In genomic region chr12:54032220-54032619, GRCh38 we compare ENCODE assay signal across 2 cellular contexts.
TF ChIP-seq lines count a peak whose summit lies in the region.

No MANE protein-coding gene starts in this region.

TF ChIP-seq in A549, 52 proteins besides CTCF, POLR2A, EP300 and RAD21:
- no peak for TF ChIP-seq CBX8 (IDR thresholded peaks at IDR 0.05)
- no peak for TF ChIP-seq CHD4 (IDR thresholded peaks at IDR 0.05; ENCODE audit: borderline replicate concordance)
- no peak for TF ChIP-seq HOXA7 (CRISPR knock-in tag; IDR thresholded peaks at IDR 0.05)
- TF ChIP-seq MAX (IDR thresholded peaks at IDR 0.05): no peak
- TF ChIP-seq HDAC2 (IDR thresholded peaks at IDR 0.05): no peak
- TF ChIP-seq, protein P1, sequence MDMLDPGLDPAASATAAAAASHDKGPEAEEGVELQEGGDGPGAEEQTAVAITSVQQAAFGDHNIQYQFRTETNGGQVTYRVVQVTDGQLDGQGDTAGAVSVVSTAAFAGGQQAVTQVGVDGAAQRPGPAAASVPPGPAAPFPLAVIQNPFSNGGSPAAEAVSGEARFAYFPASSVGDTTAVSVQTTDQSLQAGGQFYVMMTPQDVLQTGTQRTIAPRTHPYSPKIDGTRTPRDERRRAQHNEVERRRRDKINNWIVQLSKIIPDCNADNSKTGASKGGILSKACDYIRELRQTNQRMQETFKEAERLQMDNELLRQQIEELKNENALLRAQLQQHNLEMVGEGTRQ (IDR thresholded peaks at IDR 0.05): no peak
- TF ChIP-seq KDM1A (IDR thresholded peaks at IDR 0.05; ENCODE audit: low read depth): no peak
- TF ChIP-seq TP53 (CRISPR knock-in tag; IDR thresholded peaks at IDR 0.05): no peak
- no peak for TF ChIP-seq KDM5A (IDR thresholded peaks at IDR 0.05)
- no peak for TF ChIP-seq CEBPB (IDR thresholded peaks at IDR 0.05)
- no peak for TF ChIP-seq EHF (CRISPR knock-in tag; IDR thresholded peaks at IDR 0.05)

TF ChIP-seq in HCT116, 20 proteins besides CTCF, POLR2A, EP300 and RAD21:
- no peak for TF ChIP-seq ELF1 (IDR thresholded peaks at IDR 0.05; ENCODE audit: borderline replicate concordance, low read depth)
- no peak for TF ChIP-seq FOSL1 (IDR thresholded peaks at IDR 0.05; ENCODE audit: low read depth)
- TF ChIP-seq, protein P2, sequence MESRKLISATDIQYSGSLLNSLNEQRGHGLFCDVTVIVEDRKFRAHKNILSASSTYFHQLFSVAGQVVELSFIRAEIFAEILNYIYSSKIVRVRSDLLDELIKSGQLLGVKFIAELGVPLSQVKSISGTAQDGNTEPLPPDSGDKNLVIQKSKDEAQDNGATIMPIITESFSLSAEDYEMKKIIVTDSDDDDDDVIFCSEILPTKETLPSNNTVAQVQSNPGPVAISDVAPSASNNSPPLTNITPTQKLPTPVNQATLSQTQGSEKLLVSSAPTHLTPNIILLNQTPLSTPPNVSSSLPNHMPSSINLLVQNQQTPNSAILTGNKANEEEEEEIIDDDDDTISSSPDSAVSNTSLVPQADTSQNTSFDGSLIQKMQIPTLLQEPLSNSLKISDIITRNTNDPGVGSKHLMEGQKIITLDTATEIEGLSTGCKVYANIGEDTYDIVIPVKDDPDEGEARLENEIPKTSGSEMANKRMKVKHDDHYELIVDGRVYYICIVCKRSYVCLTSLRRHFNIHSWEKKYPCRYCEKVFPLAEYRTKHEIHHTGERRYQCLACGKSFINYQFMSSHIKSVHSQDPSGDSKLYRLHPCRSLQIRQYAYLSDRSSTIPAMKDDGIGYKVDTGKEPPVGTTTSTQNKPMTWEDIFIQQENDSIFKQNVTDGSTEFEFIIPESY (IDR thresholded peaks at IDR 0.05; ENCODE audit: extremely low read depth, insufficient replicate concordance, low read length): no peak
- no peak for TF ChIP-seq POLR2AphosphoS5 (IDR thresholded peaks at IDR 0.05; ENCODE audit: low read depth, low read length)
- no peak for TF ChIP-seq SP1 (IDR thresholded peaks at IDR 0.05; ENCODE audit: low read depth)
- no peak for TF ChIP-seq MAX (IDR thresholded peaks at IDR 0.05)
- no peak for TF ChIP-seq EZH2 (IDR thresholded peaks at IDR 0.05)
- no peak for TF ChIP-seq ZFX (IDR thresholded peaks at IDR 0.05)
- TF ChIP-seq SRF (IDR thresholded peaks at IDR 0.05; ENCODE audit: low read depth): no peak
- no peak for TF ChIP-seq REST (IDR thresholded peaks at IDR 0.05; ENCODE audit: low read depth)
- no peak for TF ChIP-seq ZNF274 (IDR thresholded peaks at IDR 0.05; ENCODE audit: low read depth, low read length)
- TF ChIP-seq EZH2phosphoT487 (IDR thresholded peaks at IDR 0.05; ENCODE audit: borderline replicate concordance): no peak
- no peak for TF ChIP-seq JUND (IDR thresholded peaks at IDR 0.05)
- TF ChIP-seq TCF7L2 (IDR thresholded peaks at IDR 0.05; ENCODE audit: borderline replicate concordance, extremely low read depth, insufficient read depth, insufficient read length): no peak
- TF ChIP-seq CEBPB (IDR thresholded peaks at IDR 0.05; ENCODE audit: low read depth): no peak
- no peak for TF ChIP-seq CBX3 (IDR thresholded peaks at IDR 0.05; ENCODE audit: low read depth)
- no peak for TF ChIP-seq YY1 (IDR thresholded peaks at IDR 0.05; ENCODE audit: extremely low read depth, insufficient replicate concordance, low read depth, low read length)
- TF ChIP-seq EGR1 (IDR thresholded peaks at IDR 0.05; ENCODE audit: low read depth): no peak
- TF ChIP-seq, protein P3, sequence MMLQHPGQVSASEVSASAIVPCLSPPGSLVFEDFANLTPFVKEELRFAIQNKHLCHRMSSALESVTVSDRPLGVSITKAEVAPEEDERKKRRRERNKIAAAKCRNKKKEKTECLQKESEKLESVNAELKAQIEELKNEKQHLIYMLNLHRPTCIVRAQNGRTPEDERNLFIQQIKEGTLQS (IDR thresholded peaks at IDR 0.05): no peak
TF ChIP-seq in HCT116: peak in this region for 0.
